Comparison of ENCODE assay signal across 15 cellular contexts in genomic region chr4:168304744-168305459, GRCh38. TPM values are rescaled to one million over a fixed set of nuclear protein-coding genes. Genes with fewer than 3 reads are reported as not detected.
DNase-seq lines count a peak whose midpoint lies in the region; ATAC-seq and TF ChIP-seq lines count a peak whose summit lies in the region.
"Had no signal": no experiment of that assay in that cellular context is flagged by ENCODE, and none has a peak within 500 bp of the region (broad histone marks: within the 10 kb centered on the region; RNA-seq: fewer than 3 reads in every experiment).

No MANE protein-coding gene starts in this region.

- no peaks in the 10 kb centered on the region for H3K9me3 Mint-ChIP-seq in activated T-cell treated with anti-CD3 and anti-CD28 coated beads, Interleukin-2, amount 50 U/mL, for 24 hours
- H3K9me3 Mint-ChIP-seq: central memory CD8-positive, alpha-beta T cell; mesothelial cell of epicardium had no signal

- peak; percentile 1 for DNase-seq in DMS 273 (lab: John Stamatoyannopoulos, UW; ENCODE audit: unreplicated experiment)
- DNase-seq in DMS 273 treated with DMSO at 0.1 percent for 48 hours (lab: John Stamatoyannopoulos, UW), result no peak
- peak; percentile 2 for DNase-seq in NCI-H1105 (lab: John Stamatoyannopoulos, UW)
- DNase-seq in astrocyte of the spinal cord (ENCODE audit: low read depth, low spot score), result peak; percentile 37
- no peak for DNase-seq in mucosa of descending colon
- no peak for DNase-seq in NCI-H187 (lab: John Stamatoyannopoulos, UW)
- no peak for DNase-seq in activated T-cell treated with anti-CD3 and anti-CD28 coated beads, Interleukin-2, amount 50 U/mL, for 24 hours
- DNase-seq: heart right ventricle, Peyer's patch, T-helper 9 cell, tibial artery had no signal

- H3K27ac Mint-ChIP-seq in activated T-cell treated with anti-CD3 and anti-CD28 coated beads, Interleukin-2, amount 50 U/mL, for 24 hours, result no peak overlapping the region
- H3K27ac Mint-ChIP-seq: mesothelial cell of epicardium had no signal

- H3K4me3 Mint-ChIP-seq in activated T-cell treated with anti-CD3 and anti-CD28 coated beads, Interleukin-2, amount 50 U/mL, for 24 hours, result no peak overlapping the region
- H3K4me3 Mint-ChIP-seq: central memory CD8-positive, alpha-beta T cell; mesothelial cell of epicardium had no signal

- H3K4me3 ChIP-seq in astrocyte of the spinal cord (ENCODE audit: low read depth, low read length) (no peak overlapping the region), mucosa of descending colon (no peak overlapping the region)
- H3K4me3 ChIP-seq: heart right ventricle, Peyer's patch, right atrium auricular region, tibial artery had no signal

- intact Hi-C loops in mucosa of descending colon (cut with DNase I, micrococcal nuclease), result no loop called here

- H3K36me3 ChIP-seq in mucosa of descending colon (ENCODE audit: low read depth), result no peaks in the 10 kb centered on the region

- H3K4me1 Mint-ChIP-seq in activated T-cell treated with anti-CD3 and anti-CD28 coated beads, Interleukin-2, amount 50 U/mL, for 24 hours (ENCODE audit: low read depth), result peaks cover 18% of the 10 kb centered on the region
- H3K4me1 Mint-ChIP-seq: mesothelial cell of epicardium had no signal

- no peaks in the 10 kb centered on the region for H3K27me3 Mint-ChIP-seq in activated T-cell treated with anti-CD3 and anti-CD28 coated beads, Interleukin-2, amount 50 U/mL, for 24 hours
- H3K27me3 Mint-ChIP-seq: central memory CD8-positive, alpha-beta T cell had no signal

- no peaks in the 10 kb centered on the region for H3K9me3 ChIP-seq in mucosa of descending colon
- H3K9me3 ChIP-seq: heart right ventricle, Peyer's patch, right atrium auricular region, tibial artery had no signal

- in situ Hi-C loops in astrocyte of the spinal cord (cut with HindIII; ENCODE audit: low sequenced_read_pairs), result no loop called here

- peak; percentile 52 for ATAC-seq in mucosa of descending colon
- ATAC-seq in HG03378 (IDR thresholded peaks at IDR 0.05; ENCODE audit: unreplicated experiment), result no peak
- ATAC-seq: heart right ventricle had no signal

- H3K36me3 Mint-ChIP-seq in activated T-cell treated with anti-CD3 and anti-CD28 coated beads, Interleukin-2, amount 50 U/mL, for 24 hours (ENCODE audit: low read depth), result peaks cover 60% of the 10 kb centered on the region

- peaks cover 1% of the 10 kb centered on the region for H3K4me1 ChIP-seq in mucosa of descending colon (ENCODE audit: low read depth)
- H3K4me1 ChIP-seq: Peyer's patch, right atrium auricular region, tibial artery had no signal

- TF ChIP-seq CTCF in astrocyte of the spinal cord (IDR thresholded peaks at IDR 0.05; ENCODE audit: low read depth, low read length) (no peak), mucosa of descending colon (IDR thresholded peaks at IDR 0.05) (no peak)

RNA-seq across cellular contexts. Expression of gene DDX60, which starts 13.7 kb away (rescaled TPM):
- 100 to 1,000 TPM in 1 of 3 donors, 10 to 100 TPM in 2; 45.6 to 118 (median 50.4) TPM for total RNA-seq in mucosa of descending colon

Comparison
In these comparisons a context has a peak if more than half of its experiments do, and no peak if none do; other contexts are left out.
1. DNase-seq: peak in DMS 273 (single experiment), NCI-H1105 (single experiment) and astrocyte of the spinal cord (single experiment); none in DMS 273 treated with DMSO at 0.1 percent for 48 hours (single experiment), mucosa of descending colon (0 of 3), NCI-H187 (0 of 2) and activated T-cell treated with anti-CD3 and anti-CD28 coated beads, Interleukin-2, amount 50 U/mL, for 24 hours (single experiment).